Comparison of ENCODE assay signal across 20 cellular contexts in genomic region chr17:22138861-22139469, GRCh38.
"Had no signal": no experiment of that assay in that cellular context is flagged by ENCODE, and none has a peak within 500 bp of the region (broad histone marks: within the 10 kb centered on the region; RNA-seq: fewer than 3 reads in every experiment).

No MANE protein-coding gene starts in this region.

- H3K4me1 ChIP-seq: body of pancreas, neural progenitor cell, spleen, testis, upper lobe of left lung had no signal

- H3K9ac ChIP-seq: neural progenitor cell had no signal

- H3K36me3 ChIP-seq: neural progenitor cell, ovary, spleen, upper lobe of left lung had no signal

- H3K4me2 ChIP-seq: neural progenitor cell had no signal

- H3K27me3 ChIP-seq: body of pancreas, neural progenitor cell, ovary, spleen, testis, upper lobe of left lung had no signal

- ATAC-seq: activated naive CD4-positive, alpha-beta T cell treated with anti-CD3 and anti-CD28 coated beads, Interleukin-2, amount 50 U/mL, for 72 hours; activated T-cell treated with anti-CD3 and anti-CD28 coated beads, Interleukin-2, amount 50 U/mL, for 72 hours; body of pancreas; sciatic nerve; stimulated activated naive CD8-positive, alpha-beta T cell treated with anti-CD3 and anti-CD28 coated beads, Interleukin-15, amount 100 ng/mL, for 72 hours had no signal

- H3K4me3 Mint-ChIP-seq: activated CD4-positive, alpha-beta T cell treated with anti-CD3 and anti-CD28 coated beads, Interleukin-2, amount 10 ng/mL, durations not matched to agents 7 days and 5 days; activated T-cell treated with anti-CD3 and anti-CD28 coated beads, Interleukin-2, amount 50 U/mL, for 72 hours; neural progenitor cell; stimulated activated naive CD8-positive, alpha-beta T cell treated with anti-CD3 and anti-CD28 coated beads, Interleukin-15, amount 100 ng/mL, for 72 hours had no signal

- H3K9me3 ChIP-seq: body of pancreas, ovary, testis, upper lobe of left lung had no signal

- H2AFZ ChIP-seq: neural progenitor cell had no signal

- H3K4me1 Mint-ChIP-seq: activated CD4-positive, alpha-beta T cell treated with anti-CD3 and anti-CD28 coated beads, Interleukin-2, amount 10 ng/mL, durations not matched to agents 7 days and 5 days; neural progenitor cell; stimulated activated naive CD8-positive, alpha-beta T cell treated with anti-CD3 and anti-CD28 coated beads, Interleukin-15, amount 100 ng/mL, for 72 hours had no signal

- H3K4me3 ChIP-seq: body of pancreas, neural progenitor cell, ovary, spleen, testis, upper lobe of left lung had no signal

- H3K27ac ChIP-seq: body of pancreas, neural progenitor cell, ovary, spleen, testis, upper lobe of left lung had no signal

- H3K36me3 Mint-ChIP-seq: activated naive CD4-positive, alpha-beta T cell treated with anti-CD3 and anti-CD28 coated beads, Interleukin-2, amount 50 U/mL, for 72 hours; neural progenitor cell had no signal

- H3K27ac Mint-ChIP-seq: activated CD4-positive, alpha-beta T cell treated with anti-CD3 and anti-CD28 coated beads, Interleukin-2, amount 10 ng/mL, durations not matched to agents 7 days and 5 days; activated naive CD4-positive, alpha-beta T cell treated with anti-CD3 and anti-CD28 coated beads, Interleukin-2, amount 50 U/mL, for 72 hours; activated T-cell treated with anti-CD3 and anti-CD28 coated beads, Interleukin-2, amount 50 U/mL, for 72 hours; neural progenitor cell; stimulated activated naive CD8-positive, alpha-beta T cell treated with anti-CD3 and anti-CD28 coated beads, Interleukin-15, amount 100 ng/mL, for 72 hours had no signal

- H3K27me3 Mint-ChIP-seq: activated CD4-positive, alpha-beta T cell treated with anti-CD3 and anti-CD28 coated beads, Interleukin-2, amount 10 ng/mL, durations not matched to agents 7 days and 5 days; stimulated activated naive CD8-positive, alpha-beta T cell treated with anti-CD3 and anti-CD28 coated beads, Interleukin-15, amount 100 ng/mL, for 72 hours had no signal

- DNase-seq: activated CD4-positive, alpha-beta T cell treated with anti-CD3 and anti-CD28 coated beads, Interleukin-2, amount 10 ng/mL, durations not matched to agents 7 days and 5 days; activated CD4-positive, CD25-positive, alpha-beta regulatory T cell; activated CD8-positive, alpha-beta memory T cell treated with anti-CD3 and anti-CD28 coated beads, Interleukin-2, amount 50 U/mL, for 48 hours; activated gamma-delta T cell; activated T-cell treated with anti-CD3 and anti-CD28 coated beads, Interleukin-2, amount 50 U/mL, for 72 hours; amygdala; body of pancreas; central memory CD4-positive, alpha-beta T cell; effector CD8-positive, alpha-beta T cell; foreskin fibroblast; glutamatergic neuron; hypothalamus; ovary; spleen; stimulated activated naive CD8-positive, alpha-beta T cell treated with anti-CD3 and anti-CD28 coated beads, Interleukin-15, amount 100 ng/mL, for 72 hours; testis; upper lobe of left lung had no signal
